19 cellular contexts compared by ENCODE assay signal in genomic region chr1:150226486-150226885, GRCh38. TPM values are rescaled to one million over a fixed set of nuclear protein-coding genes. Genes with fewer than 3 reads are reported as not detected.
A peak's percentile ranks its signal among the peaks of the same experiment; 100 is the strongest.
DNase-seq lines count a peak whose midpoint lies in the region; ATAC-seq, FAIRE-seq and TF ChIP-seq lines count a peak whose summit lies in the region.
"Had no signal": no experiment of that assay in that cellular context is flagged by ENCODE, and none has a peak within 500 bp of the region (broad histone marks: within the 10 kb centered on the region; RNA-seq: fewer than 3 reads in every experiment).

No MANE protein-coding gene starts in this region.

- intact Hi-C loops in activated naive CD4-positive, alpha-beta T cell treated with anti-CD3 and anti-CD28 coated beads for 36 hours (cut with micrococcal nuclease): no loop called here
- intact Hi-C loops in activated T-helper 1 cell treated with anti-CD3 and anti-CD28 coated beads, Interleukin-12 subunit alpha, Interleukin-12 subunit beta, Interleukin-2, Interleukin-4 antibody, amounts not matched to agents 30 ng/mL and 10 ng/mL and 1 ng/mL, durations not matched to agents 14 hours and 24 hours and 36 hours (cut with micrococcal nuclease): no loop called here
- intact Hi-C loops in esophagus muscularis mucosa (cut with DNase I): no loop called here

- no peak for FAIRE-seq in GM12891 (lab: Jason Lieb, UNC)

- CTCF ChIA-PET in activated naive CD4-positive, alpha-beta T cell treated with anti-CD3 and anti-CD28 coated beads for 36 hours (lab: Charles Lee): no interaction called here

- no peak for TF ChIP-seq CTCF in neutrophil (IDR thresholded peaks at IDR 0.05)
- TF ChIP-seq CTCF in esophagus muscularis mucosa (IDR thresholded peaks at IDR 0.05): no peak
- TF ChIP-seq CTCF in upper lobe of left lung (IDR thresholded peaks at IDR 0.05): no peak

- no peaks in the 10 kb centered on the region for H3K27me3 ChIP-seq in neutrophil
- no peaks in the 10 kb centered on the region for H3K27me3 ChIP-seq in esophagus muscularis mucosa
- H3K27me3 ChIP-seq in upper lobe of left lung: no peaks in the 10 kb centered on the region

- H3K4me1 Mint-ChIP-seq in activated naive CD4-positive, alpha-beta T cell treated with anti-CD3 and anti-CD28 coated beads for 36 hours (ENCODE audit: low read depth): peaks cover 3% of the 10 kb centered on the region
- peaks cover 12% of the 10 kb centered on the region for H3K4me1 Mint-ChIP-seq in activated T-helper 1 cell treated with anti-CD3 and anti-CD28 coated beads, Interleukin-12 subunit alpha, Interleukin-12 subunit beta, Interleukin-2, Interleukin-4 antibody, amounts not matched to agents 30 ng/mL and 10 ng/mL and 1 ng/mL, durations not matched to agents 14 hours and 24 hours and 36 hours (ENCODE audit: low read depth)
- H3K4me1 Mint-ChIP-seq: H9 had no signal

- TF ChIP-seq POLR2A in GM12891 (IDR thresholded peaks at IDR 0.05; ENCODE audit: low read depth, low read length): no peak
- TF ChIP-seq POLR2A in esophagus muscularis mucosa (IDR thresholded peaks at IDR 0.05; ENCODE audit: low read depth): no peak
- TF ChIP-seq POLR2A in upper lobe of left lung (IDR thresholded peaks at IDR 0.05): no peak

- H3K4me1 ChIP-seq in neutrophil (ENCODE audit: control insufficient read depth in 1 of 2, insufficient read depth in 1 of 2, low read depth in 1 of 2, low read length in 1 of 2) (peaks cover 25 to 33% of the 10 kb centered on the region in 2 experiments), esophagus muscularis mucosa (no peaks in the 10 kb centered on the region), upper lobe of left lung (no peaks in the 10 kb centered on the region)

- ATAC-seq in upper lobe of left lung (ENCODE audit: low FRiP score in 2 of 2): no peak

- no peaks in the 10 kb centered on the region for H3K27me3 Mint-ChIP-seq in activated naive CD4-positive, alpha-beta T cell treated with anti-CD3 and anti-CD28 coated beads for 36 hours (ENCODE audit: low read depth)
- no peaks in the 10 kb centered on the region for H3K27me3 Mint-ChIP-seq in activated T-helper 1 cell treated with anti-CD3 and anti-CD28 coated beads, Interleukin-12 subunit alpha, Interleukin-12 subunit beta, Interleukin-2, Interleukin-4 antibody, amounts not matched to agents 30 ng/mL and 10 ng/mL and 1 ng/mL, durations not matched to agents 14 hours and 24 hours and 36 hours (ENCODE audit: insufficient read depth)

- H3K4me3 ChIP-seq in neutrophil (ENCODE audit: low read depth in 1 of 2, low read length in 1 of 2) (no peak overlapping the region), esophagus muscularis mucosa (no peak overlapping the region), upper lobe of left lung (no peak overlapping the region)

- no peaks in the 10 kb centered on the region for H3K9me3 Mint-ChIP-seq in activated naive CD4-positive, alpha-beta T cell treated with anti-CD3 and anti-CD28 coated beads for 36 hours
- H3K9me3 Mint-ChIP-seq in activated T-helper 1 cell treated with anti-CD3 and anti-CD28 coated beads, Interleukin-12 subunit alpha, Interleukin-12 subunit beta, Interleukin-2, Interleukin-4 antibody, amounts not matched to agents 30 ng/mL and 10 ng/mL and 1 ng/mL, durations not matched to agents 14 hours and 24 hours and 36 hours: no peaks in the 10 kb centered on the region
- H3K9me3 Mint-ChIP-seq: H9 had no signal

- H3K36me3 Mint-ChIP-seq in activated naive CD4-positive, alpha-beta T cell treated with anti-CD3 and anti-CD28 coated beads for 36 hours (ENCODE audit: low read depth): peaks cover 51% of the 10 kb centered on the region
- peaks cover 53% of the 10 kb centered on the region for H3K36me3 Mint-ChIP-seq in activated T-helper 1 cell treated with anti-CD3 and anti-CD28 coated beads, Interleukin-12 subunit alpha, Interleukin-12 subunit beta, Interleukin-2, Interleukin-4 antibody, amounts not matched to agents 30 ng/mL and 10 ng/mL and 1 ng/mL, durations not matched to agents 14 hours and 24 hours and 36 hours (ENCODE audit: low read depth)

- peak overlapping the region; percentile 71 for H3K27ac ChIP-seq in neutrophil
- H3K27ac ChIP-seq in esophagus muscularis mucosa (replicated peaks in 1 of 4): no peak overlapping the region
- no peak overlapping the region for H3K27ac ChIP-seq in upper lobe of left lung

- TF ChIP-seq EP300 in esophagus muscularis mucosa (IDR thresholded peaks at IDR 0.05) (no peak), upper lobe of left lung (IDR thresholded peaks at IDR 0.05) (no peak)

- H3K9me3 ChIP-seq in neutrophil (no peaks in the 10 kb centered on the region), esophagus muscularis mucosa (no peaks in the 10 kb centered on the region), upper lobe of left lung (no peaks in the 10 kb centered on the region)

- H3K4me3 Mint-ChIP-seq in activated naive CD4-positive, alpha-beta T cell treated with anti-CD3 and anti-CD28 coated beads for 36 hours: no peak overlapping the region
- H3K4me3 Mint-ChIP-seq in activated T-helper 1 cell treated with anti-CD3 and anti-CD28 coated beads, Interleukin-12 subunit alpha, Interleukin-12 subunit beta, Interleukin-2, Interleukin-4 antibody, amounts not matched to agents 30 ng/mL and 10 ng/mL and 1 ng/mL, durations not matched to agents 14 hours and 24 hours and 36 hours: no peak overlapping the region
- H3K4me3 Mint-ChIP-seq: CD14-positive monocyte, H9 had no signal

- no peak for DNase-seq in activated naive CD4-positive, alpha-beta T cell treated with anti-CD3 and anti-CD28 coated beads for 36 hours
- DNase-seq in activated naive CD4-positive, alpha-beta T cell treated with Interleukin-2 at 50 U/mL for 16 hours: no peak
- no peak for DNase-seq in GM12891 (ENCODE audit: insufficient read length, low spot score)
- no peak for DNase-seq in activated T-helper 1 cell treated with anti-CD3 and anti-CD28 coated beads, Interleukin-12 subunit alpha, Interleukin-12 subunit beta, Interleukin-2, Interleukin-4 antibody, amounts not matched to agents 30 ng/mL and 10 ng/mL and 1 ng/mL, durations not matched to agents 14 hours and 24 hours and 36 hours (ENCODE audit: low spot score)
- no peak for DNase-seq in esophagus muscularis mucosa (ENCODE audit: extremely low spot score)
- DNase-seq in upper lobe of left lung: no peak
- DNase-seq: COR-L47; H9; IMR-90; NCI-H187 treated with DMSO at 0.1 percent for 48 hours; NCI-H345; NCI-H526 treated with DMSO at 0.1 percent for 48 hours; NK-92 treated with Interleukin-12 subunit alpha and Interleukin-12 subunit beta, amount 100 ng/mL, for 24 hours; OCI-M1; SHP77 treated with DMSO at 0.1 percent for 48 hours had no signal

- H3K36me3 ChIP-seq in neutrophil (peaks cover 3% of the 10 kb centered on the region), esophagus muscularis mucosa (peaks cover 6 to 88% (median 60%) of the 10 kb centered on the region in 4 donors), upper lobe of left lung (peaks cover 0 to 83% (median 27%) of the 10 kb centered on the region in 4 donors)

- 91% methylated on average over 2 of the region's 2 CpGs for WGBS in esophagus muscularis mucosa
- 83 to 93% methylated on average over 2 of the region's 2 CpGs for WGBS in upper lobe of left lung, 2 donors

- H3K27ac Mint-ChIP-seq in activated naive CD4-positive, alpha-beta T cell treated with anti-CD3 and anti-CD28 coated beads for 36 hours: peak overlapping the region; percentile 7
- H3K27ac Mint-ChIP-seq in activated T-helper 1 cell treated with anti-CD3 and anti-CD28 coated beads, Interleukin-12 subunit alpha, Interleukin-12 subunit beta, Interleukin-2, Interleukin-4 antibody, amounts not matched to agents 30 ng/mL and 10 ng/mL and 1 ng/mL, durations not matched to agents 14 hours and 24 hours and 36 hours: peak overlapping the region; percentile 42
- H3K27ac Mint-ChIP-seq: H9 had no signal

RNA-seq across cellular contexts. Expression of gene ANP32E, which starts 9.4 kb away (rescaled TPM):
- 100 to 1,000 TPM; 201 to 202 TPM for total RNA-seq in activated naive CD4-positive, alpha-beta T cell treated with anti-CD3 and anti-CD28 coated beads for 36 hours
- 65.6 TPM for polyA plus RNA-seq in GM12891 (2012; ENCODE audit: low read depth, missing spikeins)
- 196 and 217 TPM in 2 replicates for total RNA-seq in activated T-helper 1 cell treated with anti-CD3 and anti-CD28 coated beads, Interleukin-12 subunit alpha, Interleukin-12 subunit beta, Interleukin-2, Interleukin-4 antibody, amounts not matched to agents 30 ng/mL and 10 ng/mL and 1 ng/mL, durations not matched to agents 14 hours and 24 hours and 36 hours
- 10 to 100 TPM; 15.6 to 20.3 (median 18.6) TPM for total RNA-seq in esophagus muscularis mucosa
- total RNA-seq in upper lobe of left lung: 10 to 100 TPM in 5 of 6 donors, 1 to 10 TPM in 1; 7.7 to 38.8 (median 27.9) TPM

RNA-seq across cellular contexts. Expression of gene CA14, which starts 31.1 kb away (rescaled TPM):
- not detected for total RNA-seq in activated naive CD4-positive, alpha-beta T cell treated with anti-CD3 and anti-CD28 coated beads for 36 hours
- 0.27 TPM for polyA plus RNA-seq in GM12891 (2012; ENCODE audit: low read depth, missing spikeins)
- not detected in 2 replicates for total RNA-seq in activated T-helper 1 cell treated with anti-CD3 and anti-CD28 coated beads, Interleukin-12 subunit alpha, Interleukin-12 subunit beta, Interleukin-2, Interleukin-4 antibody, amounts not matched to agents 30 ng/mL and 10 ng/mL and 1 ng/mL, durations not matched to agents 14 hours and 24 hours and 36 hours
- total RNA-seq in esophagus muscularis mucosa (1 to 10 TPM in 1 of 4 donors, under 1 TPM in 2, not detected in 1; 0.33 to 1.0 (median 0.42) TPM), upper lobe of left lung (1 to 10 TPM in 1 of 6 donors, under 1 TPM in 3, not detected in 2; 0.61 to 1.0 (median 0.63) TPM)
- total RNA-seq: HT1080, IMR-90, RPMI7951 had no signal
- polyA plus RNA-seq: CD14-positive monocyte, IMR-90 had no signal

RNA-seq across cellular contexts. Expression of gene APH1A, which starts 42.3 kb away (rescaled TPM):
- total RNA-seq in activated naive CD4-positive, alpha-beta T cell treated with anti-CD3 and anti-CD28 coated beads for 36 hours: 10 to 100 TPM; 71.2 to 75.7 TPM
- polyA plus RNA-seq in GM12891 (2012; ENCODE audit: low read depth, missing spikeins): 71.9 TPM
- total RNA-seq in activated T-helper 1 cell treated with anti-CD3 and anti-CD28 coated beads, Interleukin-12 subunit alpha, Interleukin-12 subunit beta, Interleukin-2, Interleukin-4 antibody, amounts not matched to agents 30 ng/mL and 10 ng/mL and 1 ng/mL, durations not matched to agents 14 hours and 24 hours and 36 hours: 102 and 111 TPM in 2 replicates
- total RNA-seq in esophagus muscularis mucosa (10 to 100 TPM; 36.1 to 63.5 (median 49.7) TPM), upper lobe of left lung (100 to 1,000 TPM in 3 of 6 donors, 10 to 100 TPM in 3; 71.2 to 169 (median 101) TPM)

RNA-seq across cellular contexts. Expression of gene C1orf54, which starts 46.1 kb away (rescaled TPM):
- total RNA-seq in activated naive CD4-positive, alpha-beta T cell treated with anti-CD3 and anti-CD28 coated beads for 36 hours: under 1 TPM; 0.41 to 0.86 TPM
- 16.9 TPM for polyA plus RNA-seq in GM12891 (2012; ENCODE audit: low read depth, missing spikeins)
- 1.6 TPM in 2 replicates for total RNA-seq in activated T-helper 1 cell treated with anti-CD3 and anti-CD28 coated beads, Interleukin-12 subunit alpha, Interleukin-12 subunit beta, Interleukin-2, Interleukin-4 antibody, amounts not matched to agents 30 ng/mL and 10 ng/mL and 1 ng/mL, durations not matched to agents 14 hours and 24 hours and 36 hours
- 10 to 100 TPM; 15.2 to 36.1 (median 18.0) TPM for total RNA-seq in esophagus muscularis mucosa
- total RNA-seq in upper lobe of left lung: 10 to 100 TPM in 1 of 6 donors, 1 to 10 TPM in 3, not detected in 2; 3.3 to 13.8 (median 7.3) TPM

RNA-seq across cellular contexts. Expression of gene CIART, which starts 55.9 kb away (rescaled TPM):
- 1 to 10 TPM in 1 of 2 experiments, under 1 TPM in 1; 0.84 to 1.0 TPM for total RNA-seq in activated naive CD4-positive, alpha-beta T cell treated with anti-CD3 and anti-CD28 coated beads for 36 hours
- polyA plus RNA-seq in GM12891 (2012; ENCODE audit: low read depth, missing spikeins): 2.0 TPM
- 3.4 TPM in 2 replicates for total RNA-seq in activated T-helper 1 cell treated with anti-CD3 and anti-CD28 coated beads, Interleukin-12 subunit alpha, Interleukin-12 subunit beta, Interleukin-2, Interleukin-4 antibody, amounts not matched to agents 30 ng/mL and 10 ng/mL and 1 ng/mL, durations not matched to agents 14 hours and 24 hours and 36 hours
- total RNA-seq in esophagus muscularis mucosa: 10 to 100 TPM; 13.7 to 26.0 (median 14.2) TPM
- total RNA-seq in upper lobe of left lung: 10 to 100 TPM in 1 of 6 donors, 1 to 10 TPM in 5; 2.7 to 14.7 (median 7.5) TPM
- polyA plus RNA-seq: CD14-positive monocyte had no signal
